ENCODE assay signal across 9 cellular contexts in the genomic region with DNA sequence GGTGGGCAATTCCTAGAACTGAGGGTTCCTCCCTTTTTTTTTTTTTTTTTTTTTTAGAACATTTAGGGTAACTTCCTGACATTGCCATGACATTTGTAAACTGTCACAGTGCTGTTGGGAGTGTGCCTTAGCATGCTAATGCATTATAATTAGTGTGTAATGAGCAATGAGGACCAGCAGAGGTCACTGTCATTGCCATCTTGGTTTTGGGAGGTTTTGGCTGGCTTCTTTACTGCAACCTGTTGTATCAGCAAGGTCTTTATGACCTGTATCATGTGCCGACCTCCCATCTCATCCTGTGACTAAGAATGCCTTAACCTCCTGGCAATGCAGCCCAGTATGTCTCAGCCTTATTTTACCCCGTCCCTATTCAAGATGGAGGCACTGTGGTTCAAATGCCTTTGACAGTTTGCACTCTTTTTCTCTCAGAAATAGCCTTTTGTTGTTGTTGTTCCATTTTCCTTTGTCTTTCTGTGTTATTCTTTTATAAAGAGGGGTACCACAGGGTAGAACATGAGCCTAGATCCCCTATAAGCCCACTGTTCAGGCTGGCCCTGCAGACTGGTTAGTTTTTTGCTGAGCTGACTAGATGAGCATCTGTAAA.
DNase-seq lines count a peak whose midpoint lies in the region; ATAC-seq and TF ChIP-seq lines count a peak whose summit lies in the region.
"Had no signal": no experiment of that assay in that cellular context is flagged by ENCODE, and none has a peak within 500 bp of the region (broad histone marks: within the 10 kb centered on the region; RNA-seq: fewer than 3 reads in every experiment).

No MANE protein-coding gene starts in this region.

- DNase-seq in SKM-1 treated with dmso at 0.1 percent for 144 hours (lab: John Stamatoyannopoulos, UW; ENCODE audit: unreplicated experiment) (peak; percentile 7), SKM-1 (lab: John Stamatoyannopoulos, UW; ENCODE audit: unreplicated experiment) (no peak), HAP-1 (ENCODE audit: low spot score in 2 of 2) (peak; percentile 19 to 34), Panc1 (ENCODE audit: low read depth, low spot score) (no peak), erythroblast (lab: John Stamatoyannopoulos, UW) (peak; percentile 28 to 57), islet precursor cell (no peak)
- DNase-seq in stimulated activated CD4-positive, alpha-beta T cell treated with anti-CD3 and anti-CD28 coated beads, Interleukin-4, amount 100 ng/mL, for 24 hours: peak; percentile 48
- no peak for DNase-seq in activated effector memory CD4-positive, alpha-beta T cell treated with Interleukin-2 at 50 U/mL for 16 hours
- DNase-seq: activated naive CD8-positive, alpha-beta T cell treated with anti-CD3 and anti-CD28 coated beads, Interleukin-2, amount 10 ng/mL, durations not matched to agents 7 days and 5 days had no signal

- peak; percentile 75 for TF ChIP-seq CTCF in Panc1 (IDR thresholded peaks at IDR 0.05)

- no peak for ATAC-seq in Panc1

- POLR2A ChIA-PET in Panc1 (lab: Charles Lee): no interaction called here

- intact Hi-C loops in Panc1 (cut with micrococcal nuclease; ENCODE audit: unreplicated experiment): no loop called here

- CTCF ChIA-PET in Panc1 (lab: Charles Lee): no interaction called here

- H3K36me3 ChIP-seq in HAP-1 (replicated peaks) (no peaks in the 10 kb centered on the region), Panc1 (ENCODE audit: control insufficient read depth, insufficient read depth, low read length) (no peaks in the 10 kb centered on the region)

- H3K4me1 ChIP-seq in HAP-1 (no peaks in the 10 kb centered on the region), Panc1 (ENCODE audit: control insufficient read depth, insufficient read depth, low read length) (no peaks in the 10 kb centered on the region)

- in situ Hi-C loops in HAP-1 (cut with MboI; ENCODE audit: low sequenced_read_pairs) (no loop called here), Panc1 (cut with HindIII; ENCODE audit: low pct_unique_long_range_greater_than_20kb, low sequenced_read_pairs) (no loop called here)

- TF ChIP-seq POLR2A in erythroblast (IDR thresholded peaks at IDR 0.05; ENCODE audit: low read length): no peak

- no TSS peak for BruUV-seq in Panc1 (replicated peaks; lab: Mats Ljungman, UMichigan)

- H3K4me3 ChIP-seq in HAP-1: no peak overlapping the region
- H3K4me3 ChIP-seq in Panc1 (ENCODE audit: low read depth in 2 of 2, low read length in 2 of 2): no peak overlapping the region

- H3K27ac ChIP-seq in Panc1 (ENCODE audit: low read length): no peak overlapping the region

- H3K27me3 ChIP-seq in HAP-1 (ENCODE audit: low read depth): peaks cover 6% of the 10 kb centered on the region; the same call in 1 of the 2 replicates
- H3K27me3 ChIP-seq in Panc1 (ENCODE audit: control insufficient read depth, insufficient read depth, low read length): peaks cover 10% of the 10 kb centered on the region; the same call in 1 of the 2 replicates

- no peaks in the 10 kb centered on the region for H3K9me3 ChIP-seq in HAP-1
- H3K9me3 ChIP-seq in Panc1 (ENCODE audit: control insufficient read depth, insufficient read depth, low read depth, low read length): no peaks in the 10 kb centered on the region

Comparison
In these comparisons a context has a peak if more than half of its experiments do, and no peak if none do; other contexts are left out.
1. DNase-seq: peak in SKM-1 treated with dmso at 0.1 percent for 144 hours (single experiment), HAP-1 (2 of 2), erythroblast (2 of 2) and stimulated activated CD4-positive, alpha-beta T cell treated with anti-CD3 and anti-CD28 coated beads, Interleukin-4, amount 100 ng/mL, for 24 hours (single experiment); none in SKM-1 (single experiment), Panc1 (single experiment), islet precursor cell (single experiment) and activated effector memory CD4-positive, alpha-beta T cell treated with Interleukin-2 at 50 U/mL for 16 hours (single experiment).